20 cellular contexts compared by ENCODE assay signal in genomic region chr20:11920083-11920482, GRCh38. TPM values are rescaled to one million over a fixed set of nuclear protein-coding genes. Genes with fewer than 3 reads are reported as not detected.
A peak's percentile ranks its signal among the peaks of the same experiment; 100 is the strongest.
DNase-seq lines count a peak whose midpoint lies in the region; ATAC-seq and TF ChIP-seq lines count a peak whose summit lies in the region.
"Had no signal": no experiment of that assay in that cellular context is flagged by ENCODE, and none has a peak within 500 bp of the region (broad histone marks: within the 10 kb centered on the region; RNA-seq: fewer than 3 reads in every experiment).

No MANE protein-coding gene starts in this region.

- no peaks in the 10 kb centered on the region for H3K27me3 ChIP-seq in psoas muscle (ENCODE audit: insufficient read depth in 3 of 3, low read length in 2 of 3)
- H3K27me3 ChIP-seq in testis, result no peaks in the 10 kb centered on the region

- peaks cover 22% of the 10 kb centered on the region for H3K4me1 Mint-ChIP-seq in glutamatergic neuron (ENCODE audit: low read depth, unreplicated experiment)
- peaks cover 5% of the 10 kb centered on the region for H3K4me1 Mint-ChIP-seq in activated CD4-positive, alpha-beta T cell treated with anti-CD3 and anti-CD28 coated beads, Interleukin-2, amount 10 ng/mL, durations not matched to agents 7 days and 5 days
- H3K4me1 Mint-ChIP-seq: activated naive CD4-positive, alpha-beta T cell treated with anti-CD3 and anti-CD28 coated beads, Interleukin-2, amount 10 ng/mL, durations not matched to agents 7 days and 5 days; CD4-positive, CD25-positive, alpha-beta regulatory T cell had no signal

- H3K4me3 Mint-ChIP-seq in glutamatergic neuron (ENCODE audit: unreplicated experiment), result peak overlapping the region; percentile 67
- H3K4me3 Mint-ChIP-seq in activated CD4-positive, alpha-beta T cell treated with anti-CD3 and anti-CD28 coated beads, Interleukin-2, amount 10 ng/mL, durations not matched to agents 7 days and 5 days, result no peak overlapping the region
- H3K4me3 Mint-ChIP-seq: activated naive CD4-positive, alpha-beta T cell treated with anti-CD3 and anti-CD28 coated beads, Interleukin-2, amount 10 ng/mL, durations not matched to agents 7 days and 5 days; activated T-cell treated with anti-CD3 and anti-CD28 coated beads, Interleukin-2, amount 50 U/mL, for 4 hours; CD4-positive, CD25-positive, alpha-beta regulatory T cell; natural killer cell treated with Interleukin-12 subunit alpha and Interleukin-12 subunit beta and Interleukin-15 and Interleukin-18, amount 100 ng/mL, for 72 hours had no signal

- TF ChIP-seq POLR2A in testis (IDR thresholded peaks at IDR 0.05), result no peak

- H3K4me3 ChIP-seq in psoas muscle (peak overlapping the region; percentile 57), testis (no peak overlapping the region)

- H3K36me3 ChIP-seq in psoas muscle (ENCODE audit: insufficient read depth in 1 of 2, low read depth in 1 of 2) (peaks cover 0 to 26% of the 10 kb centered on the region in 2 donors), testis (ENCODE audit: low read depth, missing control alignments) (no peaks in the 10 kb centered on the region)

- no peaks in the 10 kb centered on the region for H3K36me3 Mint-ChIP-seq in glutamatergic neuron (ENCODE audit: unreplicated experiment)
- peaks cover 3% of the 10 kb centered on the region for H3K36me3 Mint-ChIP-seq in activated CD4-positive, alpha-beta T cell treated with anti-CD3 and anti-CD28 coated beads, Interleukin-2, amount 10 ng/mL, durations not matched to agents 7 days and 5 days (ENCODE audit: low read depth)
- H3K36me3 Mint-ChIP-seq: activated naive CD4-positive, alpha-beta T cell treated with anti-CD3 and anti-CD28 coated beads, Interleukin-2, amount 10 ng/mL, durations not matched to agents 7 days and 5 days; CD4-positive, CD25-positive, alpha-beta regulatory T cell; natural killer cell treated with Interleukin-12 subunit alpha and Interleukin-12 subunit beta and Interleukin-15 and Interleukin-18, amount 100 ng/mL, for 72 hours had no signal

- CTCF ChIA-PET in activated CD4-positive, alpha-beta T cell treated with anti-CD3 and anti-CD28 coated beads, Interleukin-2, amount 10 ng/mL, durations not matched to agents 7 days and 5 days (lab: Charles Lee), result no interaction called here

- no peaks in the 10 kb centered on the region for H3K9me3 Mint-ChIP-seq in glutamatergic neuron (ENCODE audit: unreplicated experiment)
- no peaks in the 10 kb centered on the region for H3K9me3 Mint-ChIP-seq in activated CD4-positive, alpha-beta T cell treated with anti-CD3 and anti-CD28 coated beads, Interleukin-2, amount 10 ng/mL, durations not matched to agents 7 days and 5 days
- H3K9me3 Mint-ChIP-seq: activated naive CD4-positive, alpha-beta T cell treated with anti-CD3 and anti-CD28 coated beads, Interleukin-2, amount 10 ng/mL, durations not matched to agents 7 days and 5 days; natural killer cell treated with Interleukin-12 subunit alpha and Interleukin-12 subunit beta and Interleukin-15 and Interleukin-18, amount 100 ng/mL, for 72 hours had no signal

- H3K27me3 Mint-ChIP-seq in glutamatergic neuron (ENCODE audit: unreplicated experiment), result no peaks in the 10 kb centered on the region
- H3K27me3 Mint-ChIP-seq in activated CD4-positive, alpha-beta T cell treated with anti-CD3 and anti-CD28 coated beads, Interleukin-2, amount 10 ng/mL, durations not matched to agents 7 days and 5 days, result no peaks in the 10 kb centered on the region
- H3K27me3 Mint-ChIP-seq: activated naive CD4-positive, alpha-beta T cell treated with anti-CD3 and anti-CD28 coated beads, Interleukin-2, amount 10 ng/mL, durations not matched to agents 7 days and 5 days; CD4-positive, CD25-positive, alpha-beta regulatory T cell; natural killer cell treated with Interleukin-12 subunit alpha and Interleukin-12 subunit beta and Interleukin-15 and Interleukin-18, amount 100 ng/mL, for 72 hours had no signal

- TF ChIP-seq CTCF in glutamatergic neuron (IDR thresholded peaks at IDR 0.05; ENCODE audit: partially characterized antibody, unreplicated experiment) (no peak), psoas muscle (IDR thresholded peaks at IDR 0.05) (no peak), testis (IDR thresholded peaks at IDR 0.05) (no peak)

- ATAC-seq in psoas muscle, result no peak
- ATAC-seq in HG03378 (IDR thresholded peaks at IDR 0.05; ENCODE audit: unreplicated experiment), result no peak
- ATAC-seq: activated T-cell treated with anti-CD3 and anti-CD28 coated beads, Interleukin-2, amount 50 U/mL, for 4 hours; HepG2; natural killer cell treated with Interleukin-12 subunit alpha and Interleukin-12 subunit beta and Interleukin-15 and Interleukin-18, amount 100 ng/mL, for 72 hours had no signal

- WGBS in psoas muscle, 3 donors, result 90 to 100% (median 93%) methylated on average over 1 of the region's 1 CpG
- 82 to 91% methylated on average over 1 of the region's 1 CpG for WGBS in testis, 2 donors

- H3K9me3 ChIP-seq in psoas muscle (no peaks in the 10 kb centered on the region), testis (no peaks in the 10 kb centered on the region)

- H3K4me1 ChIP-seq in psoas muscle (peaks cover 36% of the 10 kb centered on the region), testis (peaks cover 24% of the 10 kb centered on the region)

- H3K27ac ChIP-seq in psoas muscle (no peak overlapping the region), testis (no peak overlapping the region)
- H3K27ac ChIP-seq: epithelial cell of prostate, HL-60, parathyroid adenoma had no signal

- in situ Hi-C loops in G401 (cut with HindIII; ENCODE audit: low sequenced_read_pairs), result no loop called here

- POLR2A ChIA-PET in activated CD4-positive, alpha-beta T cell treated with anti-CD3 and anti-CD28 coated beads, Interleukin-2, amount 10 ng/mL, durations not matched to agents 7 days and 5 days (lab: Charles Lee), result no interaction called here

- peak; percentile 32 for DNase-seq in G401 (ENCODE audit: low spot score)
- peak; percentile 36 for DNase-seq in NCI-H524 treated with DMSO at 0.1 percent for 48 hours (lab: John Stamatoyannopoulos, UW)
- no peak for DNase-seq in glutamatergic neuron
- no peak for DNase-seq in psoas muscle
- no peak for DNase-seq in activated CD4-positive, alpha-beta T cell treated with anti-CD3 and anti-CD28 coated beads, Interleukin-2, amount 10 ng/mL, durations not matched to agents 7 days and 5 days
- no peak for DNase-seq in testis
- no peak for DNase-seq in hepatic stellate cell (ENCODE audit: low spot score)
- DNase-seq: activated naive CD4-positive, alpha-beta T cell treated with anti-CD3 and anti-CD28 coated beads, Interleukin-2, amount 10 ng/mL, durations not matched to agents 7 days and 5 days; activated T-cell treated with anti-CD3 and anti-CD28 coated beads, Interleukin-2, amount 50 U/mL, for 4 hours; amygdala; CD4-positive, CD25-positive, alpha-beta regulatory T cell; DMS 273 treated with DMSO at 0.1 percent for 48 hours; foreskin fibroblast; OCI-M1 had no signal

- intact Hi-C loops in psoas muscle (cut with DNase I), result no loop called here
- intact Hi-C loops in testis (cut with DNase I; ENCODE audit: low total_unique reads), result no loop called here

- peak overlapping the region; percentile 81 for H3K27ac Mint-ChIP-seq in glutamatergic neuron (ENCODE audit: unreplicated experiment)
- H3K27ac Mint-ChIP-seq in activated CD4-positive, alpha-beta T cell treated with anti-CD3 and anti-CD28 coated beads, Interleukin-2, amount 10 ng/mL, durations not matched to agents 7 days and 5 days, result no peak overlapping the region
- H3K27ac Mint-ChIP-seq: activated naive CD4-positive, alpha-beta T cell treated with anti-CD3 and anti-CD28 coated beads, Interleukin-2, amount 10 ng/mL, durations not matched to agents 7 days and 5 days; CD4-positive, CD25-positive, alpha-beta regulatory T cell; natural killer cell treated with Interleukin-12 subunit alpha and Interleukin-12 subunit beta and Interleukin-15 and Interleukin-18, amount 100 ng/mL, for 72 hours had no signal

RNA-seq across cellular contexts. Expression of gene BTBD3, which starts 2.4 kb away (rescaled TPM):
- total RNA-seq in G401 (2014; rRNA removed; shearing (Covaris generic)), result 31.6 and 38.2 TPM in 2 replicates
- total RNA-seq in glutamatergic neuron (ENCODE audit: unreplicated experiment) (24.3 TPM), psoas muscle (10 to 100 TPM; 14.2 to 23.7 (median 17.4) TPM), testis (10 to 100 TPM; 83.6 to 92.2 TPM)
- polyA plus RNA-seq in psoas muscle (10 to 100 TPM in 1 of 3 donors, 1 to 10 TPM in 2; 7.3 to 15.2 (median 8.4) TPM), testis (ENCODE audit: insufficient read depth, low read depth, low replicate concordance) (34.4 TPM)
- 1 to 10 TPM; 5.5 to 6.6 TPM for total RNA-seq in activated CD4-positive, alpha-beta T cell treated with anti-CD3 and anti-CD28 coated beads, Interleukin-2, amount 10 ng/mL, durations not matched to agents 7 days and 5 days

Comparison
In these comparisons a context has a peak if more than half of its experiments do, and no peak if none do; other contexts are left out.
1. DNase-seq: peak in G401 (single experiment) and NCI-H524 treated with DMSO at 0.1 percent for 48 hours (single experiment); none in glutamatergic neuron (single experiment), psoas muscle (0 of 2), activated CD4-positive, alpha-beta T cell treated with anti-CD3 and anti-CD28 coated beads, Interleukin-2, amount 10 ng/mL, durations not matched to agents 7 days and 5 days (single experiment), testis (single experiment) and hepatic stellate cell (single experiment).